Comparison of ENCODE assay signal across 17 cellular contexts in the genomic region with DNA sequence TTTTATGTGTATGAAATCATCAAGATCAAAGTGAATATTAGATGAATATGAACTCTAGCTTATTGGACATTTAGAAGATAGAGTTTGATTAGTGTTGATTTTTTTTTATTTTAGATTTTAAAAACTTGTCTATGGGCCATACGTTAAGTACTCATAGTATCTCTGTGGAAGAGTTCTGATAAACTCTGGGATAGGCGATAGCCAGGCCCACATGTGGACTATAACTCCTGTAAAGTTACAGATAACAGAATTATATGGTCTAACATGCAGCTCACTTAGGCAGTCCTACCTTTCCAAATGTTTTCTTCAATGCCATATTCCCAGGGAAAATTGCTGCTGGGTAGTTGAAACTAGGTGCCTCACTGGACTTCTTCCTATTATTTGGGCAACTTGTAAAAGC. TPM values are rescaled to one million over a fixed set of nuclear protein-coding genes. Genes with fewer than 3 reads are reported as not detected.
A peak's percentile ranks its signal among the peaks of the same experiment; 100 is the strongest.
DNase-seq lines count a peak whose midpoint lies in the region; ATAC-seq and TF ChIP-seq lines count a peak whose summit lies in the region.
"Had no signal": no experiment of that assay in that cellular context is flagged by ENCODE, and none has a peak within 500 bp of the region (broad histone marks: within the 10 kb centered on the region; RNA-seq: fewer than 3 reads in every experiment).

No MANE protein-coding gene starts in this region.

- H3K36me3 ChIP-seq in BLaER1 treated with 17β-estradiol and CSF1 and Interleukin-3, amounts not matched to agents 10 nM and 100 nM: peaks cover 10 to 45% (median 22%) of the 10 kb centered on the region in 11 experiments; a peak in 19 of 22 replicates

- H3K36me3 Mint-ChIP-seq in activated B cell treated with CpG ODN at 0.5 μM for 24 hours (ENCODE audit: low read depth): no peaks in the 10 kb centered on the region
- no peaks in the 10 kb centered on the region for H3K36me3 Mint-ChIP-seq in natural killer cell treated with Interleukin-12 subunit alpha and Interleukin-12 subunit beta and Interleukin-15 and Interleukin-18, amount 100 ng/mL, for 72 hours

- no peak overlapping the region for H3K4me3 Mint-ChIP-seq in activated B cell treated with CpG ODN at 0.5 μM for 24 hours
- no peak overlapping the region for H3K4me3 Mint-ChIP-seq in natural killer cell treated with Interleukin-12 subunit alpha and Interleukin-12 subunit beta and Interleukin-15 and Interleukin-18, amount 100 ng/mL, for 72 hours
- H3K4me3 Mint-ChIP-seq: H9 had no signal

- H3K27me3 ChIP-seq in BLaER1 treated with 17β-estradiol and CSF1 and Interleukin-3, amounts not matched to agents 10 nM and 100 nM: no peaks in the 10 kb centered on the region

- peaks cover 45 to 100% (median 74%) of the 10 kb centered on the region in 10 experiments for H3K4me1 ChIP-seq in BLaER1 treated with 17β-estradiol and CSF1 and Interleukin-3, amounts not matched to agents 10 nM and 100 nM

- H3K4me2 ChIP-seq in BLaER1 treated with 17β-estradiol and CSF1 and Interleukin-3, amounts not matched to agents 10 nM and 100 nM: peak overlapping the region; percentile 69 to 97 (median 85)

- intact Hi-C loops in activated B cell treated with CpG ODN at 0.5 μM for 24 hours (cut with micrococcal nuclease): no loop called here
- intact Hi-C loops in left ventricle myocardium superior (cut with micrococcal nuclease): no loop called here

- H3K27ac Mint-ChIP-seq in activated B cell treated with CpG ODN at 0.5 μM for 24 hours: peak overlapping the region; percentile 86
- H3K27ac Mint-ChIP-seq in natural killer cell treated with Interleukin-12 subunit alpha and Interleukin-12 subunit beta and Interleukin-15 and Interleukin-18, amount 100 ng/mL, for 72 hours: peak overlapping the region; percentile 87 to 96
- H3K27ac Mint-ChIP-seq: H9 had no signal

- no peaks in the 10 kb centered on the region for H3K9me3 Mint-ChIP-seq in activated B cell treated with CpG ODN at 0.5 μM for 24 hours
- no peaks in the 10 kb centered on the region for H3K9me3 Mint-ChIP-seq in natural killer cell treated with Interleukin-12 subunit alpha and Interleukin-12 subunit beta and Interleukin-15 and Interleukin-18, amount 100 ng/mL, for 72 hours
- H3K9me3 Mint-ChIP-seq: H9 had no signal

- DNase-seq in activated B cell treated with CpG ODN at 0.5 μM for 24 hours (no peak), erythroblast (lab: John Stamatoyannopoulos, UW) (peak; percentile 48 to 80), caudate nucleus (lab: John Stamatoyannopoulos, UW) (no peak), left ventricle myocardium superior (no peak)
- no peak for DNase-seq in natural killer cell treated with Interleukin-12 subunit alpha and Interleukin-12 subunit beta and Interleukin-15 and Interleukin-18, amount 100 ng/mL, for 72 hours (ENCODE audit: low spot score)
- DNase-seq: 8988T; AML-193; C1 segment of cervical spinal cord; CD4-positive, alpha-beta memory T cell; DMS153; DMS79 treated with DMSO at 0.1 percent for 48 hours; GDM1; GOT3; H9 had no signal

- POLR2A ChIA-PET in activated B cell treated with CpG ODN at 0.5 μM for 24 hours (lab: Charles Lee): interaction anchor here (1.9 kb wide), 1 partner anchor 11 kb away, joined by 19 read pairs; a partner anchor contains a TSS

- CTCF ChIA-PET in activated B cell treated with CpG ODN at 0.5 μM for 24 hours (lab: Charles Lee): no interaction called here

- H3K9me3 ChIP-seq in BLaER1 treated with 17β-estradiol and CSF1 and Interleukin-3, amounts not matched to agents 10 nM and 100 nM (replicated peaks in 1 of 11): no peaks in the 10 kb centered on the region

- TF ChIP-seq CTCF in activated B cell treated with CpG ODN at 0.5 μM for 24 hours (IDR thresholded peaks at IDR 0.05): no peak

- H3K4me1 Mint-ChIP-seq in activated B cell treated with CpG ODN at 0.5 μM for 24 hours: peaks cover 26% of the 10 kb centered on the region
- H3K4me1 Mint-ChIP-seq in natural killer cell treated with Interleukin-12 subunit alpha and Interleukin-12 subunit beta and Interleukin-15 and Interleukin-18, amount 100 ng/mL, for 72 hours (ENCODE audit: low read depth in 2 of 2): peaks cover 23% of the 10 kb centered on the region in 2 donors
- H3K4me1 Mint-ChIP-seq: H9 had no signal

- ATAC-seq in activated B cell treated with CpG ODN at 0.5 μM for 24 hours (ENCODE audit: low read depth) (no peak), left ventricle myocardium superior (no peak), GM21381 (IDR thresholded peaks at IDR 0.05; ENCODE audit: unreplicated experiment) (no peak), HG02870 (IDR thresholded peaks at IDR 0.05; ENCODE audit: unreplicated experiment) (no peak)
- ATAC-seq in natural killer cell treated with Interleukin-12 subunit alpha and Interleukin-12 subunit beta and Interleukin-15 and Interleukin-18, amount 100 ng/mL, for 72 hours: no peak

- peaks cover 0 to 11% (median 0%) of the 10 kb centered on the region in 11 experiments; a peak in 2 of 22 replicates for H4K20me1 ChIP-seq in BLaER1 treated with 17β-estradiol and CSF1 and Interleukin-3, amounts not matched to agents 10 nM and 100 nM

- no peak for TF ChIP-seq POLR2A in erythroblast (IDR thresholded peaks at IDR 0.05; ENCODE audit: low read length)

- no peaks in the 10 kb centered on the region for H3K27me3 Mint-ChIP-seq in activated B cell treated with CpG ODN at 0.5 μM for 24 hours
- H3K27me3 Mint-ChIP-seq in natural killer cell treated with Interleukin-12 subunit alpha and Interleukin-12 subunit beta and Interleukin-15 and Interleukin-18, amount 100 ng/mL, for 72 hours: no peaks in the 10 kb centered on the region
- H3K27me3 Mint-ChIP-seq: CD4-positive, alpha-beta memory T cell had no signal

- H3K27ac ChIP-seq in BLaER1 treated with 17β-estradiol and CSF1 and Interleukin-3, amounts not matched to agents 10 nM and 100 nM: peak overlapping the region; percentile 78 to 94 (median 84)
- H3K27ac ChIP-seq in caudate nucleus (ENCODE audit: low read depth, low read length): no peak overlapping the region

- peak overlapping the region in 3 of 10 experiments; percentile 42 to 60 (median 49); a peak in 2 of 20 replicates for H3K4me3 ChIP-seq in BLaER1 treated with 17β-estradiol and CSF1 and Interleukin-3, amounts not matched to agents 10 nM and 100 nM

- H3K9ac ChIP-seq in BLaER1 treated with 17β-estradiol and CSF1 and Interleukin-3, amounts not matched to agents 10 nM and 100 nM: peak overlapping the region in 6 of 11 experiments; percentile 10 to 82 (median 74); a peak in 10 of 22 replicates

RNA-seq across cellular contexts. Expression of a gene that starts 10.4 kb away (rescaled TPM):
- 5.7 and 7.3 TPM in 2 replicates for total RNA-seq in activated B cell treated with CpG ODN at 0.5 μM for 24 hours
- 10 to 100 TPM; 20.0 to 20.5 TPM for total RNA-seq in natural killer cell treated with Interleukin-12 subunit alpha and Interleukin-12 subunit beta and Interleukin-15 and Interleukin-18, amount 100 ng/mL, for 72 hours
- total RNA-seq in left ventricle myocardium superior: 11.4 TPM

RNA-seq across cellular contexts. Expression of a gene that starts 10.6 kb away (rescaled TPM):
- total RNA-seq in activated B cell treated with CpG ODN at 0.5 μM for 24 hours (48.3 and 49.1 TPM in 2 replicates), left ventricle myocardium superior (21.4 TPM)
- total RNA-seq in natural killer cell treated with Interleukin-12 subunit alpha and Interleukin-12 subunit beta and Interleukin-15 and Interleukin-18, amount 100 ng/mL, for 72 hours: 10 to 100 TPM; 47.2 to 60.4 TPM

RNA-seq across cellular contexts. Expression of a gene that starts 43.7 kb away (rescaled TPM):
- total RNA-seq in activated B cell treated with CpG ODN at 0.5 μM for 24 hours (30.4 and 31.7 TPM in 2 replicates), left ventricle myocardium superior (34.9 TPM)
- total RNA-seq in natural killer cell treated with Interleukin-12 subunit alpha and Interleukin-12 subunit beta and Interleukin-15 and Interleukin-18, amount 100 ng/mL, for 72 hours: 10 to 100 TPM; 16.5 to 39.1 TPM

RNA-seq across cellular contexts. Expression of a gene that starts 43.8 kb away (rescaled TPM):
- total RNA-seq in activated B cell treated with CpG ODN at 0.5 μM for 24 hours (32.8 and 36.7 TPM in 2 replicates), left ventricle myocardium superior (11.7 TPM)
- total RNA-seq in natural killer cell treated with Interleukin-12 subunit alpha and Interleukin-12 subunit beta and Interleukin-15 and Interleukin-18, amount 100 ng/mL, for 72 hours: 10 to 100 TPM; 33.9 to 47.8 TPM

Comparison
In these comparisons a context has a peak if more than half of its experiments do, and no peak if none do; other contexts are left out.
1. DNase-seq: peak in erythroblast (2 of 2); none in activated B cell treated with CpG ODN at 0.5 μM for 24 hours (single experiment), natural killer cell treated with Interleukin-12 subunit alpha and Interleukin-12 subunit beta and Interleukin-15 and Interleukin-18, amount 100 ng/mL, for 72 hours (single experiment), caudate nucleus (0 of 61) and left ventricle myocardium superior (single experiment).